In the genomic region with DNA sequence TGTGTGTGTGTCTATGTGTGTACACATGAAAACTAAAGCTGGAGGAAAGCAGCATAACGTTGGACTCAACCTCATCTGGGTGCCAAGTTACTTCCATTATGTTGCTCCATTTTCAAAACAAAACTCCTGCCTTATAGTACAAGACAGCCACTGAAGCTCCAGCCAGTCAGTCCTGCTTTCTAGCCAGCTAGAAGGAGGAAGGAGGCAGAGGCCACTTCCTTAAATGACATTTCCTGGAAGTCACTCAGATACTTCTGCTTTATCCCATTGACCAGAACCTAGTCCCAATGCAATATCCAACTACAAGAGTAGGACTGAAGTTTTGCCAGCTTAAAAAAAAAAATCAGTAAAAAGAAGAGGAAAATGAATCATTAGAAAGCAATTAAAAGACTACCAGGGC, we compare ENCODE assay signal across 26 cellular contexts. TPM values are rescaled to one million over a fixed set of nuclear protein-coding genes. Genes with fewer than 3 reads are reported as not detected.
"Had no signal": no experiment of that assay in that cellular context is flagged by ENCODE, and none has a peak within 500 bp of the region (broad histone marks: within the 10 kb centered on the region; RNA-seq: fewer than 3 reads in every experiment).

No MANE protein-coding gene starts in this region.

- ATAC-seq: esophagus mucosa; gastrocnemius medialis; heart left ventricle; left lobe of liver; mucosa of descending colon; natural killer cell treated with Interleukin-12 subunit alpha and Interleukin-12 subunit beta and Interleukin-15 and Interleukin-18, amount 100 ng/mL, for 72 hours; stimulated activated naive B cell treated with anti-CD40 and anti-IgM and Interleukin-4, amounts not matched to agents 10 μg/mL and 1 μg/mL and 100 μg/mL, for 72 hours; stimulated activated naive CD8-positive, alpha-beta T cell treated with anti-CD3 and anti-CD28 coated beads, Interleukin-15, amount 100 ng/mL, for 72 hours had no signal

- H3K4me3 ChIP-seq: dorsolateral prefrontal cortex, gastrocnemius medialis, heart left ventricle, hepatocyte, mucosa of descending colon, right lobe of liver, suprapubic skin had no signal

- H3K4me1 ChIP-seq: gastrocnemius medialis, heart left ventricle, parathyroid adenoma, right lobe of liver, suprapubic skin had no signal

- H3K9ac ChIP-seq: parathyroid adenoma had no signal

- H3K79me2 ChIP-seq: hepatocyte, parathyroid adenoma had no signal

- H3K36me3 ChIP-seq: gastrocnemius medialis, heart left ventricle, right lobe of liver, suprapubic skin had no signal

- H2AFZ ChIP-seq: hepatocyte, parathyroid adenoma had no signal

- H3K9me3 ChIP-seq: heart left ventricle, mucosa of descending colon, right lobe of liver, suprapubic skin had no signal

- H3K4me2 ChIP-seq: hepatocyte had no signal

- FAIRE-seq: small intestine had no signal

- H3K27me3 ChIP-seq: dorsolateral prefrontal cortex, gastrocnemius medialis, heart left ventricle, hepatocyte, right lobe of liver had no signal

- DNase-seq: dorsolateral prefrontal cortex; effector CD8-positive, alpha-beta T cell; endodermal cell; foreskin fibroblast; gastrocnemius medialis; heart left ventricle; kidney; mesenchymal stem cell; naive B cell; right lobe of liver; small intestine; stimulated activated CD4-positive, alpha-beta T cell treated with anti-CD3 and anti-CD28 coated beads, Interleukin-15, amount 100 ng/mL, for 24 hours; stimulated activated CD4-positive, alpha-beta T cell treated with anti-CD3 and anti-CD28 coated beads, Interleukin-2, amount 100 ng/mL, for 48 hours; stimulated activated naive B cell treated with anti-CD40 and anti-IgM and Interleukin-4, amounts not matched to agents 10 μg/mL and 1 μg/mL and 100 μg/mL, for 72 hours; stimulated activated naive CD8-positive, alpha-beta T cell treated with anti-CD3 and anti-CD28 coated beads, Interleukin-15, amount 100 ng/mL, for 72 hours; trophoblast cell had no signal

- H3K27ac ChIP-seq: dorsolateral prefrontal cortex, epithelial cell of prostate, gastrocnemius medialis, heart left ventricle, hepatocyte, parathyroid adenoma, right lobe of liver, suprapubic skin had no signal

RNA-seq across cellular contexts. Expression of a gene that starts 31.7 kb away (rescaled TPM):
- total RNA-seq: lung microvascular endothelial cell; natural killer cell treated with Interleukin-12 subunit alpha and Interleukin-12 subunit beta and Interleukin-15 and Interleukin-18, amount 100 ng/mL, for 72 hours; osteoblast had no signal
